ENCODE assay signal across 3 cellular contexts in genomic region chr2:200752835-200753234, GRCh38.
A peak's percentile ranks its signal among the peaks of the same experiment; 100 is the strongest.
TF ChIP-seq lines count a peak whose summit lies in the region.

No MANE protein-coding gene starts in this region.

TF ChIP-seq in HepG2, 621 proteins besides CTCF, POLR2A, EP300 and RAD21:
- TF ChIP-seq MEF2D (CRISPR knock-in tag; IDR thresholded peaks at IDR 0.05) (no peak), HNRNPUL1 (IDR thresholded peaks at IDR 0.05; ENCODE audit: low read depth, low read length) (no peak), ZMYM3 (CRISPR knock-in tag; IDR thresholded peaks at IDR 0.05) (0 out of 2 replicates have a peak, but pooled peaks have one; percentile 38), SOX13 (IDR thresholded peaks at IDR 0.05) (no peak), SOX13 (CRISPR knock-in tag; conservative IDR thresholded peaks at IDR 0.05 in 1 of 2, IDR thresholded peaks at IDR 0.05 in 1 of 2) (no peak), ZNF768 (CRISPR knock-in tag; IDR thresholded peaks at IDR 0.05) (peak; percentile 71; the same call in 1 of the 2 replicates), TRIM24 (CRISPR knock-in tag; IDR thresholded peaks at IDR 0.05) (no peak), ZNF18 (CRISPR knock-in tag; IDR thresholded peaks at IDR 0.05; ENCODE audit: insufficient replicate concordance) (no peak), ZBTB1 (CRISPR knock-in tag; IDR thresholded peaks at IDR 0.05; ENCODE audit: borderline replicate concordance) (no peak), SP2 (CRISPR knock-in tag; IDR thresholded peaks at IDR 0.05) (no peak), ZNF75D (CRISPR knock-in tag; IDR thresholded peaks at IDR 0.05; ENCODE audit: borderline replicate concordance) (no peak), MAZ (IDR thresholded peaks at IDR 0.05; ENCODE audit: borderline replicate concordance, low read depth, low read length) (no peak), MAZ (CRISPR knock-in tag; IDR thresholded peaks at IDR 0.05; ENCODE audit: low read depth) (no peak)

TF ChIP-seq in A549, 52 proteins besides CTCF, POLR2A, EP300 and RAD21:
- 0 out of 2 replicates have a peak, but pooled peaks have one; percentile 34 for TF ChIP-seq HDAC2 (IDR thresholded peaks at IDR 0.05)
- TF ChIP-seq ESRRA (IDR thresholded peaks at IDR 0.05; ENCODE audit: borderline replicate concordance, low read length) = no peak

TF ChIP-seq in K562, 482 proteins besides CTCF, POLR2A, EP300 and RAD21:
- TF ChIP-seq TAF7 (tag; IDR thresholded peaks at IDR 0.05) (no peak), CTBP1 (IDR thresholded peaks at IDR 0.05; ENCODE audit: borderline replicate concordance) (no peak), ZFP36 (IDR thresholded peaks at IDR 0.05; ENCODE audit: low read depth, low read length, partially characterized antibody) (peak; percentile 31), RBM25 (IDR thresholded peaks at IDR 0.05; ENCODE audit: low read depth, low read length, severe bottlenecking) (peak; percentile 93), ZNF436 (CRISPR knock-in tag; IDR thresholded peaks at IDR 0.05) (no peak), U2AF2 (optimal IDR thresholded peaks at IDR 0.05; ENCODE audit: low read depth, low read length) (no peak)
